In the genomic region with DNA sequence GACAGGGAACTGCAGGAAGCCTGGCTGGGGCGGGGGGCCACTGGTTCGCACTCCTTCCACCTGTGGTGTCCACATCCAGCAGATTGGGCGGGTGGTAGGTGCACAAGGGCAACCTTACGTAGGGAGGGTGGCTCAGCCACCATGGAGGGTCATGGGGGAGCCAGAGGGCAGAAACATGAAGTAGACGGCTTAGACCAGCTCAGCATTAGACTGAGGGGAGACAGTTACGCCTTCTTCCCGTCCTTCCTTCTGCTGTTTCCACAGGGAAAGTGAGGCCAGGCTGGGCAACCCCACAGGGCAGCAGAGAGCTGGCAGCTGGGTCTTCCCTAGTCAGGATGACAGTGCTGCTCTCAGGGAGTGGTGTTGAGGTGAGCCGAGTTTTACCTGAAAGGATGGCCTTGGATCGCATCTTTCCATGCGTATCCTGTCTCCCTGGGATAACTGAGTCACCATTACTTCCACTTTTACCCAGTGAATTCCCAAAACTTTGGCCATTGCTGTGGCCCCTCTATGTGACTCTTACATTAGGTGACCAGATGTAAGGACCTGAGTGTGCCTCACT, we compare ENCODE assay signal across 17 cellular contexts.
DNase-seq lines count a peak whose midpoint lies in the region; ATAC-seq and TF ChIP-seq lines count a peak whose summit lies in the region.
"Had no signal": no experiment of that assay in that cellular context is flagged by ENCODE, and none has a peak within 500 bp of the region (broad histone marks: within the 10 kb centered on the region; RNA-seq: fewer than 3 reads in every experiment).

No MANE protein-coding gene starts in this region.

- H3K4me1 ChIP-seq in Caco-2 (peaks cover 35% of the 10 kb centered on the region), neural progenitor cell (no peaks in the 10 kb centered on the region), upper lobe of left lung (peaks cover 8 to 16% (median 10%) of the 10 kb centered on the region in 4 donors), suprapubic skin (peaks cover 13% of the 10 kb centered on the region)

- H3K4me3 ChIP-seq in Caco-2 (ENCODE audit: low read depth, low read length) = no peak overlapping the region
- H3K4me3 ChIP-seq in neural progenitor cell = no peak overlapping the region
- no peak overlapping the region for H3K4me3 ChIP-seq in upper lobe of left lung
- H3K4me3 ChIP-seq in suprapubic skin = no peak overlapping the region
- H3K4me3 ChIP-seq: BLaER1 treated with 17β-estradiol and CSF1 and Interleukin-3, amounts not matched to agents 10 nM and 100 nM; GM12878; GM23248 had no signal

- H3K4me2 ChIP-seq in neural progenitor cell = no peak overlapping the region
- H3K4me2 ChIP-seq: BLaER1 treated with 17β-estradiol and CSF1 and Interleukin-3, amounts not matched to agents 10 nM and 100 nM had no signal

- H3K36me3 Mint-ChIP-seq in Caco-2 (ENCODE audit: insufficient read depth, unreplicated experiment) (peaks cover 10% of the 10 kb centered on the region), neural progenitor cell (no peaks in the 10 kb centered on the region), mesothelial cell of epicardium (no peaks in the 10 kb centered on the region)
- H3K36me3 Mint-ChIP-seq: CD8-positive, alpha-beta T cell had no signal

- no peaks in the 10 kb centered on the region for H3K27me3 Mint-ChIP-seq in Caco-2 (ENCODE audit: insufficient read depth, unreplicated experiment)
- no peaks in the 10 kb centered on the region for H3K27me3 Mint-ChIP-seq in neural progenitor cell (ENCODE audit: insufficient read depth, low read depth)
- no peaks in the 10 kb centered on the region for H3K27me3 Mint-ChIP-seq in mesothelial cell of epicardium (ENCODE audit: low read depth)

- peaks cover 15% of the 10 kb centered on the region for H3K4me1 Mint-ChIP-seq in Caco-2 (ENCODE audit: low read depth, unreplicated experiment)
- peaks cover 2% of the 10 kb centered on the region for H3K4me1 Mint-ChIP-seq in neural progenitor cell
- H3K4me1 Mint-ChIP-seq in mesothelial cell of epicardium = peaks cover 10% of the 10 kb centered on the region

- no peaks in the 10 kb centered on the region for H3K79me2 ChIP-seq in neural progenitor cell (ENCODE audit: low read depth)

- 78 to 83% methylated on average over 9 to 10 of the region's 10 CpGs for WGBS in upper lobe of left lung, 2 donors
- 90% methylated on average over 10 of the region's 10 CpGs for WGBS in suprapubic skin

- TF ChIP-seq CTCF in Caco-2 (IDR thresholded peaks at IDR 0.05; ENCODE audit: insufficient read depth in 1 of 2, low read depth in 1 of 2, low read length in 1 of 2, severe bottlenecking in 1 of 2, unreplicated experiment in 1 of 2) (no peak), VCaP (conservative IDR thresholded peaks at IDR 0.05) (no peak), neural progenitor cell (IDR thresholded peaks at IDR 0.05) (no peak), upper lobe of left lung (IDR thresholded peaks at IDR 0.05) (no peak), suprapubic skin (IDR thresholded peaks at IDR 0.05) (no peak), mesothelial cell of epicardium (IDR thresholded peaks at IDR 0.05; ENCODE audit: unreplicated experiment) (no peak)

- no peak for ATAC-seq in upper lobe of left lung (ENCODE audit: low FRiP score in 2 of 2)
- ATAC-seq: CD8-positive, alpha-beta T cell; GM12878; HCT116 had no signal

- TF ChIP-seq EP300 in upper lobe of left lung (IDR thresholded peaks at IDR 0.05) (no peak), suprapubic skin (IDR thresholded peaks at IDR 0.05) (no peak)

- TF ChIP-seq POLR2A in upper lobe of left lung (IDR thresholded peaks at IDR 0.05) (no peak), suprapubic skin (IDR thresholded peaks at IDR 0.05) (no peak)

- no peak overlapping the region for H2AFZ ChIP-seq in neural progenitor cell (replicated peaks)
- H2AFZ ChIP-seq: GM23248 had no signal

- POLR2A ChIA-PET in Caco-2 (lab: Charles Lee) = no interaction called here

- no peak overlapping the region for H3K9ac ChIP-seq in neural progenitor cell
- H3K9ac ChIP-seq: BLaER1 treated with 17β-estradiol and CSF1 and Interleukin-3, amounts not matched to agents 10 nM and 100 nM; GM23248 had no signal

- H3F3A ChIP-seq in neural progenitor cell (ENCODE audit: low read depth) = no peaks in the 10 kb centered on the region

- BruUV-seq in Caco-2 (replicated peaks; lab: Mats Ljungman, UMichigan) = no TSS peak

- DNase-seq in Caco-2 (no peak), neural progenitor cell (ENCODE audit: low spot score) (no peak), upper lobe of left lung (peak in 1 of 2 donors; percentile 42), suprapubic skin (ENCODE audit: low spot score in 2 of 2) (no peak), mesothelial cell of epicardium (ENCODE audit: low spot score in 2 of 2, unreplicated experiment in 2 of 2) (no peak)
- DNase-seq: CD8-positive, alpha-beta T cell; DMS 273 treated with DMSO at 0.1 percent for 48 hours; DMS53; DND-41; EL; HFFc6 had no signal

- H3K27me3 ChIP-seq in Caco-2 (replicated peaks; ENCODE audit: control insufficient read depth, insufficient read depth, low read length) (no peaks in the 10 kb centered on the region), neural progenitor cell (no peaks in the 10 kb centered on the region), upper lobe of left lung (no peaks in the 10 kb centered on the region), suprapubic skin (no peaks in the 10 kb centered on the region)
- H3K27me3 ChIP-seq: BLaER1 treated with 17β-estradiol and CSF1 and Interleukin-3, amounts not matched to agents 10 nM and 100 nM had no signal

- H3K4me3 Mint-ChIP-seq in Caco-2 (ENCODE audit: unreplicated experiment) (no peak overlapping the region), neural progenitor cell (no peak overlapping the region), mesothelial cell of epicardium (no peak overlapping the region)
- H3K4me3 Mint-ChIP-seq: B cell; CD8-positive, alpha-beta T cell; HFFc6 had no signal

- H3K9me3 Mint-ChIP-seq in Caco-2 (ENCODE audit: unreplicated experiment) (no peaks in the 10 kb centered on the region), neural progenitor cell (no peaks in the 10 kb centered on the region), mesothelial cell of epicardium (no peaks in the 10 kb centered on the region)
- H3K9me3 Mint-ChIP-seq: CD8-positive, alpha-beta T cell; HFFc6 had no signal

- peak overlapping the region; percentile 99; the same call in 1 of the 2 replicates for H3K27ac ChIP-seq in VCaP
- no peak overlapping the region for H3K27ac ChIP-seq in neural progenitor cell
- peak overlapping the region; percentile 13 to 35 (median 30) for H3K27ac ChIP-seq in upper lobe of left lung
- H3K27ac ChIP-seq in suprapubic skin = no peak overlapping the region
- H3K27ac ChIP-seq: BLaER1 treated with 17β-estradiol and CSF1 and Interleukin-3, amounts not matched to agents 10 nM and 100 nM; GM23248 had no signal

- intact Hi-C loops in Caco-2 (cut with micrococcal nuclease; ENCODE audit: unreplicated experiment) = loop anchor here (10.0 kb wide), 1 partner anchor 69 kb away; no protein-coding TSS in a partner anchor

- H3K9me3 ChIP-seq in Caco-2 (no peaks in the 10 kb centered on the region), neural progenitor cell (ENCODE audit: low read depth) (no peaks in the 10 kb centered on the region), upper lobe of left lung (no peaks in the 10 kb centered on the region), suprapubic skin (no peaks in the 10 kb centered on the region)
- H3K9me3 ChIP-seq: BLaER1 treated with 17β-estradiol and CSF1 and Interleukin-3, amounts not matched to agents 10 nM and 100 nM had no signal

- CTCF ChIA-PET in Caco-2 (lab: Charles Lee) = interaction anchor here (1.2 kb wide), 1 partner anchor 57 kb away, joined by 3 read pairs; no protein-coding TSS in a partner anchor

- no peaks in the 10 kb centered on the region for H4K20me1 ChIP-seq in neural progenitor cell (ENCODE audit: low read depth)
- H4K20me1 ChIP-seq: BLaER1 treated with 17β-estradiol and CSF1 and Interleukin-3, amounts not matched to agents 10 nM and 100 nM had no signal

- no peaks in the 10 kb centered on the region for H3K36me3 ChIP-seq in Caco-2 (ENCODE audit: control insufficient read depth, insufficient read depth, low read length)
- H3K36me3 ChIP-seq in neural progenitor cell = no peaks in the 10 kb centered on the region
- H3K36me3 ChIP-seq in upper lobe of left lung = no peaks in the 10 kb centered on the region
- H3K36me3 ChIP-seq in suprapubic skin = no peaks in the 10 kb centered on the region
- H3K36me3 ChIP-seq: BLaER1 treated with 17β-estradiol and CSF1 and Interleukin-3, amounts not matched to agents 10 nM and 100 nM had no signal

- H3K27ac Mint-ChIP-seq in Caco-2 (ENCODE audit: unreplicated experiment) = peak overlapping the region; percentile 69
- peak overlapping the region; percentile 84 for H3K27ac Mint-ChIP-seq in neural progenitor cell
- no peak overlapping the region for H3K27ac Mint-ChIP-seq in mesothelial cell of epicardium
- H3K27ac Mint-ChIP-seq: B cell; CD8-positive, alpha-beta T cell; HFFc6 had no signal

Comparison
In these comparisons a context has a peak if more than half of its experiments do, and no peak if none do; other contexts are left out.
1. H3K27ac ChIP-seq: peak in VCaP (single experiment) and upper lobe of left lung (4 of 4); none in neural progenitor cell (single experiment) and suprapubic skin (single experiment).